Comparison of ENCODE assay signal across 14 cellular contexts in the genomic region with DNA sequence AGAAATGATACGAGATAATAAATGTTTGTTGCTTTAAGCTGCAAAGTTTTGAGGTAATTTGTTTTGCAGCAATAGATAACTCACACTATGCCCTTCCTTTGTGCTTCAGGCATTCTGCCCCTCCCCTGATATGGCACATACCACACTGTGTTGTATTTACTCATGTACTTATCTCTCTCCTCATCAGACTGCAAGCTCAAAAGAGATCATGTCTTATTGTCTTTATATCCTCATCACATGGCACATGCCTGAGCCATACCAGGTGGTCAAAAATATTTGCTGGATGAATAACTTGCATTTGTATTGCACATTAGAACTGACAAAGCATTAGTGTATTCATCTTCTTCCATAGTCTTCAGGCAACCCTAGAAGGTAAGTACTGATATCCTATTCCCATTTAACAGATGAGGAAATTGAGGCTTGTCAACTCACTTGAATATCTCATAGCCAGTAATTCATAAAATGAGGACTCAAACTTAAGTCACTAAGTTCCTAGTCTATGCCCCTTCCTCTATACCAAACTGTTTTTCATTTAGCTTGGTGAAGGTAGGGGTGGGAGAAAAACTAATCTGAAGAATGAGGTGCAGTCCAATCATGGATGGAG.
DNase-seq lines count a peak whose midpoint lies in the region; ATAC-seq, FAIRE-seq and TF ChIP-seq lines count a peak whose summit lies in the region.
"Had no signal": no experiment of that assay in that cellular context is flagged by ENCODE, and none has a peak within 500 bp of the region (broad histone marks: within the 10 kb centered on the region; RNA-seq: fewer than 3 reads in every experiment).

No MANE protein-coding gene starts in this region.

- BruUV-seq in K562 (replicated peaks; lab: Mats Ljungman, UMichigan): no TSS peak

- H3K4me3 ChIP-seq in MG63: no peak overlapping the region
- no peak overlapping the region for H3K4me3 ChIP-seq in K562
- H3K4me3 ChIP-seq in parathyroid adenoma (ENCODE audit: low read depth, low read length): no peak overlapping the region
- H3K4me3 ChIP-seq: gastroesophageal sphincter had no signal

- H3K27me3 ChIP-seq in MG63 (no peaks in the 10 kb centered on the region), K562 (ENCODE audit: control insufficient read depth in 2 of 2, insufficient read depth in 2 of 2, low read length in 2 of 2) (no peaks in the 10 kb centered on the region), parathyroid adenoma (ENCODE audit: control insufficient read depth, insufficient read depth, low read length) (no peaks in the 10 kb centered on the region)
- H3K27me3 ChIP-seq: gastroesophageal sphincter had no signal

- H2AFZ ChIP-seq in K562 (ENCODE audit: low read depth, low read length) (0 out of 2 replicates have a peak overlapping the region, but pooled peaks have one; percentile 94), parathyroid adenoma (no peak overlapping the region)

- H3K79me2 ChIP-seq in K562 (ENCODE audit: control insufficient read depth, insufficient read depth, low read length): 0 out of 3 replicates have a peak, but pooled peaks cover 2% of the 10 kb centered on the region
- H3K79me2 ChIP-seq in parathyroid adenoma: no peaks in the 10 kb centered on the region

- H4K20me1 ChIP-seq in K562 (replicated peaks; ENCODE audit: control insufficient read depth, insufficient read depth, low read length): no peaks in the 10 kb centered on the region

- in situ Hi-C loops in K562 (cut with MboI): no loop called here

- TF ChIP-seq CTCF in K562 (IDR thresholded peaks at IDR 0.05 in 2 of 3, conservative IDR thresholded peaks at IDR 0.05 in 1 of 3; ENCODE audit: insufficient read depth in 2 of 3, low read depth in 1 of 3, low read length in 3 of 3) (no peak), parathyroid adenoma (IDR thresholded peaks at IDR 0.05) (no peak), GM10266 (IDR thresholded peaks at IDR 0.05; ENCODE audit: control insufficient read depth, insufficient read depth, low read depth, missing control alignments) (no peak)

- no peak overlapping the region for H3K4me2 ChIP-seq in K562 (ENCODE audit: insufficient read depth, low read length)
- H3K4me2 ChIP-seq in parathyroid adenoma (ENCODE audit: low read length): no peak overlapping the region
- H3K4me2 ChIP-seq: KMS-11 had no signal

- no peaks in the 10 kb centered on the region for H3K36me3 ChIP-seq in MG63
- H3K36me3 ChIP-seq in K562 (ENCODE audit: control insufficient read depth, insufficient read depth, low read length): no peaks in the 10 kb centered on the region; the same call in 2 of the 3 replicates
- H3K36me3 ChIP-seq in parathyroid adenoma (ENCODE audit: control insufficient read depth, insufficient read depth, low read length): no peaks in the 10 kb centered on the region
- H3K36me3 ChIP-seq: gastroesophageal sphincter had no signal

- peak overlapping the region; percentile 80; the same call in 1 of the 3 replicates for H3K27ac ChIP-seq in K562 (ENCODE audit: extremely low read depth, low read depth, low read length)
- peak overlapping the region; percentile 96 for H3K27ac ChIP-seq in parathyroid adenoma
- H3K27ac ChIP-seq: KMS-11 had no signal

- no peaks in the 10 kb centered on the region for H3K9me1 ChIP-seq in K562 (ENCODE audit: control insufficient read depth, insufficient read depth, low read length)

- H3K4me1 ChIP-seq in K562 (replicated peaks in 1 of 2; ENCODE audit: control insufficient read depth in 2 of 2, insufficient read depth in 2 of 2, low read length in 2 of 2): peaks cover 40 to 91% of the 10 kb centered on the region in 2 experiments
- peaks cover 72% of the 10 kb centered on the region for H3K4me1 ChIP-seq in parathyroid adenoma

- intact Hi-C loops in K562 (cut with micrococcal nuclease): no loop called here

- H3K9ac ChIP-seq in K562 (ENCODE audit: insufficient read depth in 1 of 2, low read depth in 2 of 2, low read length in 2 of 2) (no peak overlapping the region), parathyroid adenoma (no peak overlapping the region)
- H3K9ac ChIP-seq: KMS-11 had no signal

- POLR2A ChIA-PET in K562 (lab: Yijun Ruan, JAX): interaction anchor here (0.6 to 3.4 kb wide), 8 partner anchors 9 to 105 kb away, joined by 3 to 18 read pairs (median 4); no protein-coding TSS in a partner anchor

- CTCF ChIA-PET in K562 (lab: Yijun Ruan, JAX; ENCODE audit: low intra/inter-chr PET ratio): no interaction called here

- DNase-seq in EH (ENCODE audit: low read depth) (peak; percentile 69), MG63 (peak; percentile 37), K562 (ENCODE audit: extremely low read depth in 1 of 4, low spot score in 3 of 4) (no peak), GM10266 (ENCODE audit: extremely low spot score) (no peak), frontal cortex (ENCODE audit: low spot score in 2 of 2) (no peak)
- DNase-seq: activated CD4-positive, alpha-beta T cell treated with anti-CD3 and anti-CD28 coated beads, Interleukin-2, amount 10 ng/mL, durations not matched to agents 24 days and 14 days; activated gamma-delta T cell; DMS79; NCI-H2227 treated with DMSO at 0.1 percent for 48 hours had no signal

- no peak for TF ChIP-seq POLR2A in K562 (conservative IDR thresholded peaks at IDR 0.05)

- no peak for TF ChIP-seq RAD21 in K562 (CRISPR knock-in tag; conservative IDR thresholded peaks at IDR 0.05 in 1 of 2, IDR thresholded peaks at IDR 0.05 in 1 of 2)

- ATAC-seq in K562 (no peak), HG02798 (IDR thresholded peaks at IDR 0.05; ENCODE audit: poor library complexity, unreplicated experiment) (no peak), HG03439 (IDR thresholded peaks at IDR 0.05; ENCODE audit: unreplicated experiment) (no peak)
- ATAC-seq: gastroesophageal sphincter had no signal

- no peak for TF ChIP-seq EP300 in K562 (IDR thresholded peaks at IDR 0.05; ENCODE audit: low read length)

- 0% methylated on average over 1 of the region's 1 CpG for WGBS in K562 (ENCODE audit: insufficient coverage, low coverage, missing lambda C conversion rate)

- H3K9me3 ChIP-seq in MG63 (no peaks in the 10 kb centered on the region), K562 (replicated peaks; ENCODE audit: control insufficient read depth, insufficient read depth, low read depth, low read length) (no peaks in the 10 kb centered on the region), parathyroid adenoma (ENCODE audit: control insufficient read depth, low read length) (no peaks in the 10 kb centered on the region)
- H3K9me3 ChIP-seq: gastroesophageal sphincter had no signal

- FAIRE-seq in K562 (lab: Jason Lieb, UNC) (no peak), frontal cortex (lab: Jason Lieb, UNC) (no peak)

TF ChIP-seq in K562, 482 proteins besides CTCF, POLR2A, EP300 and RAD21 (continues in another document):
- TF ChIP-seq TEAD1 (CRISPR knock-in tag; IDR thresholded peaks at IDR 0.05) (0 out of 4 replicates have a peak, but pooled peaks of 1 of the 2 experiments have one; percentile 18), ADNP (tag; IDR thresholded peaks at IDR 0.05) (peak; percentile 96), CBFA2T3 (IDR thresholded peaks at IDR 0.05) (no peak), HNRNPK (IDR thresholded peaks at IDR 0.05; ENCODE audit: low read depth, low read length, poor library complexity, severe bottlenecking) (no peak), POU5F1 (IDR thresholded peaks at IDR 0.05; ENCODE audit: borderline replicate concordance, low read depth, low read length, partially characterized antibody) (no peak), NR2F6 (CRISPR knock-in tag; IDR thresholded peaks at IDR 0.05) (no peak), ZNF780A (CRISPR knock-in tag; IDR thresholded peaks at IDR 0.05) (no peak), GATAD2B (IDR thresholded peaks at IDR 0.05; ENCODE audit: borderline replicate concordance) (0 out of 2 replicates have a peak, but pooled peaks have one; percentile 25), PML (IDR thresholded peaks at IDR 0.05; ENCODE audit: low read length) (no peak), PHB (CRISPR knock-in tag; IDR thresholded peaks at IDR 0.05) (no peak), RBM34 (IDR thresholded peaks at IDR 0.05; ENCODE audit: borderline replicate concordance, insufficient read depth, low read length) (no peak), FUS (optimal IDR thresholded peaks at IDR 0.05; ENCODE audit: low read depth, low read length) (no peak)
- TF ChIP-seq, protein P1, sequence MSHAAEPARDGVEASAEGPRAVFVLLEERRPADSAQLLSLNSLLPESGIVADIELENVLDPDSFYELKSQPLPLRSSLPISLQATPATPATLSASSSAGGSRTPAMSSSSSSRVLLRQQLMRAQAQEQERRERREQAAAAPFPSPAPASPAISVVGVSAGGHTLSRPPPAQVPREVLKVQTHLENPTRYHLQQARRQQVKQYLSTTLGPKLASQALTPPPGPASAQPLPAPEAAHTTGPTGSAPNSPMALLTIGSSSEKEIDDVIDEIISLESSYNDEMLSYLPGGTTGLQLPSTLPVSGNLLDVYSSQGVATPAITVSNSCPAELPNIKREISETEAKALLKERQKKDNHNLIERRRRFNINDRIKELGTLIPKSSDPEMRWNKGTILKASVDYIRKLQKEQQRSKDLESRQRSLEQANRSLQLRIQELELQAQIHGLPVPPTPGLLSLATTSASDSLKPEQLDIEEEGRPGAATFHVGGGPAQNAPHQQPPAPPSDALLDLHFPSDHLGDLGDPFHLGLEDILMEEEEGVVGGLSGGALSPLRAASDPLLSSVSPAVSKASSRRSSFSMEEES (CRISPR knock-in tag; IDR thresholded peaks at IDR 0.05): no peak
- TF ChIP-seq, protein P2, sequence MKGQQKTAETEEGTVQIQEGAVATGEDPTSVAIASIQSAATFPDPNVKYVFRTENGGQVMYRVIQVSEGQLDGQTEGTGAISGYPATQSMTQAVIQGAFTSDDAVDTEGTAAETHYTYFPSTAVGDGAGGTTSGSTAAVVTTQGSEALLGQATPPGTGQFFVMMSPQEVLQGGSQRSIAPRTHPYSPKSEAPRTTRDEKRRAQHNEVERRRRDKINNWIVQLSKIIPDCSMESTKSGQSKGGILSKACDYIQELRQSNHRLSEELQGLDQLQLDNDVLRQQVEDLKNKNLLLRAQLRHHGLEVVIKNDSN (CRISPR knock-in tag; IDR thresholded peaks at IDR 0.05): no peak
- TF ChIP-seq, protein P3, sequence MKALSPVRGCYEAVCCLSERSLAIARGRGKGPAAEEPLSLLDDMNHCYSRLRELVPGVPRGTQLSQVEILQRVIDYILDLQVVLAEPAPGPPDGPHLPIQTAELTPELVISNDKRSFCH (CRISPR knock-in tag; IDR thresholded peaks at IDR 0.05): no peak
- TF ChIP-seq, protein P3 (tag; IDR thresholded peaks at IDR 0.05): no peak

Comparison
In these comparisons a context has a peak if more than half of its experiments do, and no peak if none do; other contexts are left out.
1. DNase-seq: peak in EH (single experiment) and MG63 (single experiment); none in K562 (0 of 4), GM10266 (single experiment) and frontal cortex (0 of 2).